Comparison of ENCODE assay signal across 12 cellular contexts in the genomic region with DNA sequence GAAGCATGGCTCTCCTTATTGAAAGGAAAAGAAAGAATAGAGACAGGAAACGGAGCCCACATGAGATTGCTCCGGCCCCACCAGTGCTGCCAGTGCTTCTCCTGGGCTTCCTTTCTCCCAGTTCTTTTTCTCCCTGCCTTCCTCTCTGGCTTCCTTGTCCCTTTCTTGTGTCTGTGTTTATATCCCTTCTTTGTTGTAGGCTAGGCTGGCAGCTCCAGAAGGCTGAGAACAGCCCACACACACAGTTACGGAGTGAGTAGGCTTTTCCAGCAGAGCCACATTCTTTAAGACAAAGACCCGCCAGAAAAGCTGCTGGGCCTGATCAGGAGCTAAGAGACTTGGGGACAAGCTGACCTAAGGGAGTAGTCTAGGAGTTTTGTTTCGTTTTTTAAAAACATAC. TPM values are rescaled to one million over a fixed set of nuclear protein-coding genes. Genes with fewer than 3 reads are reported as not detected.
A peak's percentile ranks its signal among the peaks of the same experiment; 100 is the strongest.
DNase-seq lines count a peak whose midpoint lies in the region; ATAC-seq and TF ChIP-seq lines count a peak whose summit lies in the region.
"Had no signal": no experiment of that assay in that cellular context is flagged by ENCODE, and none has a peak within 500 bp of the region (broad histone marks: within the 10 kb centered on the region; RNA-seq: fewer than 3 reads in every experiment).

No MANE protein-coding gene starts in this region.

- ATAC-seq in activated CD8-positive, alpha-beta T cell treated with anti-CD3 and anti-CD28 coated beads for 36 hours: no peak

- H3K4me3 Mint-ChIP-seq in activated CD8-positive, alpha-beta T cell treated with anti-CD3 and anti-CD28 coated beads for 36 hours: no peak overlapping the region

- peak overlapping the region; percentile 23 for H3K9ac ChIP-seq in muscle layer of colon (ENCODE audit: low read length)

- H3K4me3 ChIP-seq in fibroblast of pulmonary artery (replicated peaks; ENCODE audit: low read depth, low read length) (no peak overlapping the region), muscle layer of colon (ENCODE audit: low read depth in 1 of 2, low read length in 2 of 2) (no peak overlapping the region), tibial artery (no peak overlapping the region)

- no peaks in the 10 kb centered on the region for H3K4me1 Mint-ChIP-seq in activated CD8-positive, alpha-beta T cell treated with anti-CD3 and anti-CD28 coated beads for 36 hours (ENCODE audit: low read depth)

- no peak for TF ChIP-seq CTCF in fibroblast of pulmonary artery (IDR thresholded peaks at IDR 0.05; ENCODE audit: low read length, missing control alignments)
- TF ChIP-seq CTCF in tibial artery (IDR thresholded peaks at IDR 0.05): no peak
- no peak for TF ChIP-seq CTCF in activated CD8-positive, alpha-beta T cell treated with anti-CD3 and anti-CD28 coated beads for 36 hours (IDR thresholded peaks at IDR 0.05)

- peaks cover 21% of the 10 kb centered on the region for H3K36me3 Mint-ChIP-seq in activated CD8-positive, alpha-beta T cell treated with anti-CD3 and anti-CD28 coated beads for 36 hours (ENCODE audit: low read depth)

- H3K27ac ChIP-seq in muscle layer of colon (ENCODE audit: low read depth, low read length): peak overlapping the region; percentile 52
- H3K27ac ChIP-seq in tibial artery: peak overlapping the region; percentile 67 to 69
- H3K27ac ChIP-seq: neutrophil had no signal

- H3K36me3 ChIP-seq in muscle layer of colon (ENCODE audit: insufficient read depth, low read length): peaks cover 66% of the 10 kb centered on the region
- H3K36me3 ChIP-seq in tibial artery: peaks cover 65 to 77% (median 68%) of the 10 kb centered on the region in 3 donors

- intact Hi-C loops in tibial artery (cut with DNase I; ENCODE audit: low total_unique reads): no loop called here
- intact Hi-C loops in activated CD8-positive, alpha-beta T cell treated with anti-CD3 and anti-CD28 coated beads for 36 hours (cut with micrococcal nuclease): no loop called here

- POLR2A ChIA-PET in activated CD8-positive, alpha-beta T cell treated with anti-CD3 and anti-CD28 coated beads for 36 hours (lab: Charles Lee): interaction anchor here (1.2 kb wide), 1 partner anchor 14 kb away, joined by 4 read pairs; no protein-coding TSS in a partner anchor

- H3K9me3 ChIP-seq in muscle layer of colon (ENCODE audit: low read length): no peaks in the 10 kb centered on the region
- H3K9me3 ChIP-seq in tibial artery: no peaks in the 10 kb centered on the region
- H3K9me3 ChIP-seq: neutrophil had no signal

- DNase-seq in amygdala (lab: John Stamatoyannopoulos, UW) (peak in 32 of 56 donors; percentile 12 to 73 (median 46)), fibroblast of pulmonary artery (ENCODE audit: low read depth) (peak; percentile 46), tibial artery (no peak), HUDEP-2 (lab: John Stamatoyannopoulos, UW; ENCODE audit: unreplicated experiment in 76 of 76) (no peak), NCI-H2196 treated with DMSO at 0.1 percent for 48 hours (lab: John Stamatoyannopoulos, UW; ENCODE audit: unreplicated experiment) (no peak), NCI-H226 (no peak)
- DNase-seq in activated CD8-positive, alpha-beta T cell treated with anti-CD3 and anti-CD28 coated beads for 36 hours: no peak
- DNase-seq: DND-41, IMR-90 had no signal

- CTCF ChIA-PET in activated CD8-positive, alpha-beta T cell treated with anti-CD3 and anti-CD28 coated beads for 36 hours (lab: Charles Lee): interaction anchor here (1.0 to 4.7 kb wide), 4 partner anchors 13 to 40 kb away, joined by 3 to 23 read pairs (median 5); no protein-coding TSS in a partner anchor

- H3K27me3 Mint-ChIP-seq in activated CD8-positive, alpha-beta T cell treated with anti-CD3 and anti-CD28 coated beads for 36 hours: no peaks in the 10 kb centered on the region

- H3K27me3 ChIP-seq in muscle layer of colon (ENCODE audit: control insufficient read depth in 1 of 2, insufficient read depth in 2 of 2, low read length in 2 of 2) (no peaks in the 10 kb centered on the region), tibial artery (no peaks in the 10 kb centered on the region)
- H3K27me3 ChIP-seq: neutrophil had no signal

- H3K9me3 Mint-ChIP-seq in activated CD8-positive, alpha-beta T cell treated with anti-CD3 and anti-CD28 coated beads for 36 hours: no peaks in the 10 kb centered on the region

- no peak overlapping the region for H3K27ac Mint-ChIP-seq in activated CD8-positive, alpha-beta T cell treated with anti-CD3 and anti-CD28 coated beads for 36 hours

- H3K4me1 ChIP-seq in muscle layer of colon (ENCODE audit: insufficient read depth, low read length): peaks cover 40% of the 10 kb centered on the region
- peaks cover 0 to 43% (median 30%) of the 10 kb centered on the region in 4 donors for H3K4me1 ChIP-seq in tibial artery

RNA-seq across cellular contexts. Expression of gene CIPC, which starts 13.0 kb away (rescaled TPM):
- 1 to 10 TPM; 8.8 to 9.6 TPM for total RNA-seq in activated CD8-positive, alpha-beta T cell treated with anti-CD3 and anti-CD28 coated beads for 36 hours

RNA-seq across cellular contexts. Expression of gene ZDHHC22, which starts 30.6 kb away (rescaled TPM):
- not detected for total RNA-seq in activated CD8-positive, alpha-beta T cell treated with anti-CD3 and anti-CD28 coated beads for 36 hours
- total RNA-seq: dermis microvascular lymphatic vessel endothelial cell, IMR-90 had no signal

Comparison
In these comparisons a context has a peak if more than half of its experiments do, and no peak if none do; other contexts are left out.
1. DNase-seq: peak in amygdala (32 of 56) and fibroblast of pulmonary artery (single experiment); none in tibial artery (0 of 2), HUDEP-2 (0 of 76), activated CD8-positive, alpha-beta T cell treated with anti-CD3 and anti-CD28 coated beads for 36 hours (single experiment), NCI-H2196 treated with DMSO at 0.1 percent for 48 hours (single experiment) and NCI-H226 (single experiment).